ENCODE assay signal across 8 cellular contexts in the genomic region with DNA sequence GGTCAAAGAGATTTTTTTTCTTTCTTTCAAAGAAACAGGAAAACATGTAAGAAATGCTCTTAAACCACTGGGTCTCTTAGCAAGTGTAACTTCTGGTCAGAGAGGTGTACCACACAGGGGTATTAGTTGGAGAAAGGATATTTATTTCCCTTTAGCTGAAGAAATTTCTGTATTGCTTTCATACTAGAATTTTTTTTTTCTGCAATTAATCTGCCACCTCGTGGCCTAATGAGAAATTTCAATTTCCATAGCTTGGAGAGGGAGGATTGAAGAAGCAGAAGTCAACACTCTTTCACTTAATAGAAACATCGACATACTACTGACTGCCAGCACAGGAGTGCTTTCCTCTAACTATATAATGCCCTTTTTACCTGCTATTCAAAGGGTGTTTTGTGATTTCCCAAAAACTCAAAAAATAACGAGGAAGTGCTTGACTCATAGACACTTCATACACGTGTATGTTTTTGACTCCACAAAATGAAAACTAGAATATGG.
DNase-seq lines count a peak whose midpoint lies in the region; ATAC-seq, FAIRE-seq and TF ChIP-seq lines count a peak whose summit lies in the region.

No MANE protein-coding gene starts in this region.

- no peaks in the 10 kb centered on the region for H3K36me3 ChIP-seq in suprapubic skin

- DNase-seq in AG09309 (ENCODE audit: low read depth) (no peak), GM12865 (ENCODE audit: low read depth) (peak; percentile 66), NCI-H2107 treated with DMSO at 0.1 percent for 48 hours (lab: John Stamatoyannopoulos, UW; ENCODE audit: unreplicated experiment) (peak; percentile 42), astrocyte of the hippocampus (ENCODE audit: low read depth, low spot score) (peak; percentile 60), suprapubic skin (ENCODE audit: low spot score in 2 of 2) (no peak)

- TF ChIP-seq POLR2A in suprapubic skin (IDR thresholded peaks at IDR 0.05) (no peak), GM18505 (IDR thresholded peaks at IDR 0.05; ENCODE audit: borderline replicate concordance, extremely low read depth, insufficient read depth, insufficient read length) (no peak)

- peak; percentile 47 for TF ChIP-seq CTCF in AG09309 (IDR thresholded peaks at IDR 0.05; ENCODE audit: control insufficient read depth, insufficient read depth, low read depth, low read length, missing control alignments)
- peak; percentile 35 for TF ChIP-seq CTCF in GM12865 (IDR thresholded peaks at IDR 0.05; ENCODE audit: insufficient read depth, low read depth, low read length, missing control alignments)
- TF ChIP-seq CTCF in suprapubic skin (IDR thresholded peaks at IDR 0.05), result peak; percentile 50 to 52

- ATAC-seq in GM18505 (IDR thresholded peaks at IDR 0.05; ENCODE audit: unreplicated experiment), result no peak
- no peak for ATAC-seq in HG03108 (IDR thresholded peaks at IDR 0.05; ENCODE audit: unreplicated experiment)

- TF ChIP-seq EP300 in suprapubic skin (IDR thresholded peaks at IDR 0.05), result no peak

- 37% methylated on average over 4 of the region's 4 CpGs for WGBS in suprapubic skin

- peak; percentile 81 for FAIRE-seq in islet of Langerhans (lab: Jason Lieb, UNC)

- no peak overlapping the region for H3K4me3 ChIP-seq in AG09309 (ENCODE audit: control insufficient read depth, low read depth, low read length)
- H3K4me3 ChIP-seq in GM12865 (ENCODE audit: low read depth, low read length), result no peak overlapping the region
- H3K4me3 ChIP-seq in suprapubic skin, result no peak overlapping the region

- no peaks in the 10 kb centered on the region for H3K27me3 ChIP-seq in suprapubic skin

- H3K27ac ChIP-seq in suprapubic skin, result no peak overlapping the region

- H3K4me1 ChIP-seq in suprapubic skin, result peaks cover 18% of the 10 kb centered on the region

- H3K9me3 ChIP-seq in suprapubic skin, result no peaks in the 10 kb centered on the region

Comparison
In these comparisons a context has a peak if more than half of its experiments do, and no peak if none do; other contexts are left out.
1. DNase-seq: peak in GM12865 (single experiment), NCI-H2107 treated with DMSO at 0.1 percent for 48 hours (single experiment) and astrocyte of the hippocampus (single experiment); none in AG09309 (single experiment) and suprapubic skin (0 of 2).
2. Peak in every context shown above with its lines, with median percentiles within 50 percentile points of each other: CTCF ChIP-seq.